Comparison of ENCODE assay signal across 8 cellular contexts in genomic region chr17:68248886-68249872, GRCh38. TPM values are rescaled to one million over a fixed set of nuclear protein-coding genes. Genes with fewer than 3 reads are reported as not detected.
DNase-seq lines count a peak whose midpoint lies in the region; ATAC-seq and TF ChIP-seq lines count a peak whose summit lies in the region.

No MANE protein-coding gene starts in this region.

- DNase-seq in heart right ventricle (no peak), cardiac septum (ENCODE audit: low spot score) (no peak), WTC11 (ENCODE audit: low spot score) (no peak), foreskin melanocyte (peak; percentile 20), stomach (no peak), NCI-H82 treated with DMSO at 0.1 percent for 48 hours (lab: John Stamatoyannopoulos, UW; ENCODE audit: unreplicated experiment) (no peak)
- DNase-seq in stimulated activated CD4-positive, alpha-beta T cell treated with anti-CD3 and anti-CD28 coated beads, Interleukin-4, amount 100 ng/mL, for 1 hour, result no peak

- peak overlapping the region; percentile 80 for H3K4me3 Mint-ChIP-seq in WTC11

- no peak for TF ChIP-seq EP300 in stomach (IDR thresholded peaks at IDR 0.05)

- POLR2A ChIA-PET in WTC11 (lab: Charles Lee), result no interaction called here

- no peaks in the 10 kb centered on the region for H3K27me3 Mint-ChIP-seq in WTC11 (ENCODE audit: low read depth)

- H3K27me3 ChIP-seq in heart right ventricle (no peaks in the 10 kb centered on the region), stomach (no peaks in the 10 kb centered on the region)

- ATAC-seq in heart right ventricle, result no peak
- no peak for ATAC-seq in WTC11
- ATAC-seq in GM18519 (IDR thresholded peaks at IDR 0.05; ENCODE audit: low FRiP score, unreplicated experiment), result no peak

- H3K36me3 Mint-ChIP-seq in WTC11, result peaks cover 15% of the 10 kb centered on the region

- peaks cover 14% of the 10 kb centered on the region for H3K4me1 Mint-ChIP-seq in WTC11

- H3K9me3 Mint-ChIP-seq in WTC11, result no peaks in the 10 kb centered on the region

- H3K4me3 ChIP-seq in heart right ventricle (peak overlapping the region in 7 of 10 donors; percentile 72 to 91 (median 81)), stomach (peak overlapping the region in 1 of 4 donors; percentile 56)

- no peak for TF ChIP-seq CTCF in heart right ventricle (IDR thresholded peaks at IDR 0.05)
- no peak for TF ChIP-seq CTCF in WTC11 (IDR thresholded peaks at IDR 0.05)
- TF ChIP-seq CTCF in stomach (IDR thresholded peaks at IDR 0.05), result no peak

- WGBS in heart right ventricle, 2 donors, result 69 to 73% methylated on average over 12 of the region's 12 CpGs
- WGBS in stomach, 5 donors, result 56 to 71% (median 68%) methylated on average over 12 of the region's 12 CpGs

- peaks cover 0 to 41% (median 20%) of the 10 kb centered on the region in 9 donors for H3K36me3 ChIP-seq in heart right ventricle
- peaks cover 0 to 32% (median 27%) of the 10 kb centered on the region in 4 donors for H3K36me3 ChIP-seq in stomach

- H3K27ac ChIP-seq in heart right ventricle, result peak overlapping the region in 9 of 10 donors; percentile 86 to 98 (median 97)
- peak overlapping the region; percentile 24 to 99 (median 98) for H3K27ac ChIP-seq in stomach

- no peaks in the 10 kb centered on the region for H3K9me3 ChIP-seq in heart right ventricle
- no peaks in the 10 kb centered on the region for H3K9me3 ChIP-seq in stomach

- CTCF ChIA-PET in WTC11 (lab: Charles Lee), result interaction anchor here (1.2 to 2.6 kb wide), 4 partner anchors 49 to 208 kb away, joined by 3 to 13 read pairs (median 8); partner anchors contain the start of gene WIPI1

- TF ChIP-seq POLR2A in stomach (IDR thresholded peaks at IDR 0.05), result no peak

- H3K4me1 ChIP-seq in heart right ventricle, result peaks cover 0 to 25% (median 13%) of the 10 kb centered on the region in 9 donors
- H3K4me1 ChIP-seq in stomach, result peaks cover 8 to 30% (median 15%) of the 10 kb centered on the region in 4 donors

- intact Hi-C loops in heart right ventricle (cut with DNase I) (loop anchor here in 4 of 10 donors (5.0 kb wide), 2 partner anchors 42 to 208 kb away; partner anchors contain the start of gene WIPI1 (in 1 of the 4)), cardiac septum (cut with DNase I) (loop anchor here (5.0 kb wide), 3 partner anchors 42 to 532 kb away; partner anchors contain the start of genes NOL11 and WIPI1), stomach (cut with DNase I; ENCODE audit: low total_unique reads) (no loop called here)

- no peak overlapping the region for H3K27ac Mint-ChIP-seq in WTC11

TF ChIP-seq in WTC11, 78 proteins besides CTCF, POLR2A, EP300 and RAD21 (continues in another document):
- no peak for TF ChIP-seq ZNF232 (CRISPR knock-in tag; IDR thresholded peaks at IDR 0.05)
- no peak for TF ChIP-seq ZSCAN18 (CRISPR knock-in tag; IDR thresholded peaks at IDR 0.05)
- TF ChIP-seq JUN (CRISPR knock-in tag; IDR thresholded peaks at IDR 0.05), result no peak
- TF ChIP-seq, protein P1, sequence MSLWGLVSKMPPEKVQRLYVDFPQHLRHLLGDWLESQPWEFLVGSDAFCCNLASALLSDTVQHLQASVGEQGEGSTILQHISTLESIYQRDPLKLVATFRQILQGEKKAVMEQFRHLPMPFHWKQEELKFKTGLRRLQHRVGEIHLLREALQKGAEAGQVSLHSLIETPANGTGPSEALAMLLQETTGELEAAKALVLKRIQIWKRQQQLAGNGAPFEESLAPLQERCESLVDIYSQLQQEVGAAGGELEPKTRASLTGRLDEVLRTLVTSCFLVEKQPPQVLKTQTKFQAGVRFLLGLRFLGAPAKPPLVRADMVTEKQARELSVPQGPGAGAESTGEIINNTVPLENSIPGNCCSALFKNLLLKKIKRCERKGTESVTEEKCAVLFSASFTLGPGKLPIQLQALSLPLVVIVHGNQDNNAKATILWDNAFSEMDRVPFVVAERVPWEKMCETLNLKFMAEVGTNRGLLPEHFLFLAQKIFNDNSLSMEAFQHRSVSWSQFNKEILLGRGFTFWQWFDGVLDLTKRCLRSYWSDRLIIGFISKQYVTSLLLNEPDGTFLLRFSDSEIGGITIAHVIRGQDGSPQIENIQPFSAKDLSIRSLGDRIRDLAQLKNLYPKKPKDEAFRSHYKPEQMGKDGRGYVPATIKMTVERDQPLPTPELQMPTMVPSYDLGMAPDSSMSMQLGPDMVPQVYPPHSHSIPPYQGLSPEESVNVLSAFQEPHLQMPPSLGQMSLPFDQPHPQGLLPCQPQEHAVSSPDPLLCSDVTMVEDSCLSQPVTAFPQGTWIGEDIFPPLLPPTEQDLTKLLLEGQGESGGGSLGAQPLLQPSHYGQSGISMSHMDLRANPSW (CRISPR knock-in tag; conservative IDR thresholded peaks at IDR 0.05; ENCODE audit: low read depth), result no peak
- no peak for TF ChIP-seq SMAD3 (CRISPR knock-in tag; IDR thresholded peaks at IDR 0.05; ENCODE audit: borderline replicate concordance)
- no peak for TF ChIP-seq EMX1 (CRISPR knock-in tag; IDR thresholded peaks at IDR 0.05)
- no peak for TF ChIP-seq SMAD4 (CRISPR knock-in tag; IDR thresholded peaks at IDR 0.05)
- TF ChIP-seq TCF7 (CRISPR knock-in tag; IDR thresholded peaks at IDR 0.05; ENCODE audit: low read depth), result no peak
- TF ChIP-seq ZNF532 (CRISPR knock-in tag; IDR thresholded peaks at IDR 0.05; ENCODE audit: borderline replicate concordance), result no peak
- no peak for TF ChIP-seq NR1H2 (CRISPR knock-in tag; IDR thresholded peaks at IDR 0.05)
- no peak for TF ChIP-seq FOXJ3 (CRISPR knock-in tag; IDR thresholded peaks at IDR 0.05; ENCODE audit: borderline replicate concordance)
- TF ChIP-seq NFYB (CRISPR knock-in tag; conservative IDR thresholded peaks at IDR 0.05; ENCODE audit: low read depth), result no peak
- no peak for TF ChIP-seq NFE2L1 (CRISPR knock-in tag; IDR thresholded peaks at IDR 0.05)
- TF ChIP-seq IRF2 (CRISPR knock-in tag; IDR thresholded peaks at IDR 0.05; ENCODE audit: borderline replicate concordance, low read depth), result no peak
- TF ChIP-seq ESRRA (CRISPR knock-in tag; IDR thresholded peaks at IDR 0.05; ENCODE audit: borderline replicate concordance), result no peak
- TF ChIP-seq ZNF138 (CRISPR knock-in tag; conservative IDR thresholded peaks at IDR 0.05), result no peak

RNA-seq across cellular contexts. Expression of gene AMZ2, which starts 1.3 kb away (rescaled TPM):
- total RNA-seq in heart right ventricle (100 to 1,000 TPM in 8 of 10 donors, 10 to 100 TPM in 2; 70.7 to 140 (median 111) TPM), cardiac septum (97.4 TPM), WTC11 (2021) (54.6 to 79.0 TPM (median 73.6 TPM) in 3 replicates), stomach (10 to 100 TPM in 4 of 5 donors, 1 to 10 TPM in 1; 1.2 to 73.2 (median 30.7) TPM)
- polyA plus RNA-seq in heart right ventricle (10 to 100 TPM; 41.6 to 77.4 TPM), stomach (10 to 100 TPM; 46.3 to 61.7 (median 47.7) TPM)

RNA-seq across cellular contexts. Expression of gene SLC16A6, which starts 41.7 kb away (rescaled TPM):
- total RNA-seq in heart right ventricle (1 to 10 TPM in 2 of 10 donors, under 1 TPM in 7, not detected in 1; 0.16 to 1.9 (median 0.59) TPM), cardiac septum (0.19 TPM), WTC11 (2021) (0.14 to 0.22 TPM (median 0.16 TPM) in 3 replicates), stomach (under 1 TPM in 1 of 5 donors, not detected in 4; 0.92 TPM)
- polyA plus RNA-seq in heart right ventricle (under 1 TPM; 0.14 to 0.80 TPM), stomach (under 1 TPM in 2 of 3 donors, not detected in 1; 0.37 to 0.80 TPM)

RNA-seq across cellular contexts. Expression of gene ARSG, which starts 42.1 kb away (rescaled TPM):
- total RNA-seq in heart right ventricle, result 1 to 10 TPM; 2.5 to 6.2 (median 3.5) TPM
- polyA plus RNA-seq in heart right ventricle, result 1 to 10 TPM in 1 of 2 donors, under 1 TPM in 1; 0.95 to 3.5 TPM
- 2.7 TPM for total RNA-seq in cardiac septum
- 6.9 to 7.9 TPM (median 7.5 TPM) in 3 replicates for total RNA-seq in WTC11 (2021)
- 10 to 100 TPM in 2 of 5 donors, 1 to 10 TPM in 2, under 1 TPM in 1; 0.45 to 74.7 (median 7.5) TPM for total RNA-seq in stomach
- 1 to 10 TPM in 2 of 3 donors, under 1 TPM in 1; 0.56 to 1.7 (median 1.1) TPM for polyA plus RNA-seq in stomach
